Comparison of ENCODE assay signal across 1 cellular context in genomic region chr6:108589244-108589730, GRCh38.
TF ChIP-seq lines count a peak whose summit lies in the region.

No MANE protein-coding gene starts in this region.

TF ChIP-seq in HEK293, 187 proteins besides CTCF, POLR2A, EP300 and RAD21 (continued from another document and continues in another):
- no peak for TF ChIP-seq ZNF518A (tag by site-specific recombination; conservative IDR thresholded peaks at IDR 0.05; ENCODE audit: low read depth)
- TF ChIP-seq EGR2 (tag by site-specific recombination; IDR thresholded peaks at IDR 0.05; ENCODE audit: low read depth), result no peak
- TF ChIP-seq ZNF426 (tag by site-specific recombination; IDR thresholded peaks at IDR 0.05), result no peak
- no peak for TF ChIP-seq ZNF707 (tag by site-specific recombination; IDR thresholded peaks at IDR 0.05)
- no peak for TF ChIP-seq MEIS1 (CRISPR knock-in tag; IDR thresholded peaks at IDR 0.05; ENCODE audit: borderline replicate concordance)
- peak; percentile 31; the same call in 1 of the 2 replicates for TF ChIP-seq ZNF341 (tag by site-specific recombination; IDR thresholded peaks at IDR 0.05; ENCODE audit: low read depth)
- TF ChIP-seq REPIN1 (tag by site-specific recombination; IDR thresholded peaks at IDR 0.05; ENCODE audit: low read depth), result no peak
- TF ChIP-seq ZNF776 (tag by site-specific recombination; IDR thresholded peaks at IDR 0.05; ENCODE audit: borderline replicate concordance), result no peak
- TF ChIP-seq IKZF3 (tag by site-specific recombination; IDR thresholded peaks at IDR 0.05), result no peak
- TF ChIP-seq ZNF704 (tag by site-specific recombination; IDR thresholded peaks at IDR 0.05), result no peak
- TF ChIP-seq BCL6B (tag by site-specific recombination; IDR thresholded peaks at IDR 0.05), result peak; percentile 91
- no peak for TF ChIP-seq ZNF529 (tag by site-specific recombination; IDR thresholded peaks at IDR 0.05; ENCODE audit: insufficient replicate concordance)
- peak; percentile 89 for TF ChIP-seq ZBTB44 (tag by site-specific recombination; IDR thresholded peaks at IDR 0.05)
- no peak for TF ChIP-seq ATF2 (tag by site-specific recombination; IDR thresholded peaks at IDR 0.05; ENCODE audit: low read depth)
- no peak for TF ChIP-seq ZBTB1 (tag by site-specific recombination; IDR thresholded peaks at IDR 0.05)
- TF ChIP-seq ZNF660 (tag by site-specific recombination; IDR thresholded peaks at IDR 0.05), result no peak
- TF ChIP-seq MZF1 (tag by site-specific recombination; IDR thresholded peaks at IDR 0.05; ENCODE audit: borderline replicate concordance), result peak; percentile 14; the same call in 1 of the 2 replicates
- no peak for TF ChIP-seq ZNF580 (tag by site-specific recombination; IDR thresholded peaks at IDR 0.05)
- TF ChIP-seq ZNF585B (tag by site-specific recombination; IDR thresholded peaks at IDR 0.05), result no peak
- TF ChIP-seq ZNF302 (tag by site-specific recombination; IDR thresholded peaks at IDR 0.05; ENCODE audit: low read depth), result no peak
- TF ChIP-seq ZNF398 (tag by site-specific recombination; IDR thresholded peaks at IDR 0.05), result no peak
- TF ChIP-seq KLF9 (tag by site-specific recombination; IDR thresholded peaks at IDR 0.05; ENCODE audit: low read depth), result no peak
- TF ChIP-seq ZNF560 (tag by site-specific recombination; IDR thresholded peaks at IDR 0.05; ENCODE audit: borderline replicate concordance), result no peak
- TF ChIP-seq SP2 (tag by site-specific recombination; IDR thresholded peaks at IDR 0.05), result peak; percentile 24; the same call in 1 of the 2 replicates
- TF ChIP-seq MYNN (tag by site-specific recombination; IDR thresholded peaks at IDR 0.05; ENCODE audit: borderline replicate concordance), result no peak
- TF ChIP-seq ZNF629 (tag by site-specific recombination; IDR thresholded peaks at IDR 0.05), result no peak
- TF ChIP-seq TRIM28 (IDR thresholded peaks at IDR 0.05; ENCODE audit: borderline replicate concordance, low read length), result no peak
- no peak for TF ChIP-seq ZNF335 (tag by site-specific recombination; conservative IDR thresholded peaks at IDR 0.05)
- no peak for TF ChIP-seq PRDM10 (tag by site-specific recombination; IDR thresholded peaks at IDR 0.05)
- no peak for TF ChIP-seq KLF16 (tag by site-specific recombination; IDR thresholded peaks at IDR 0.05)
- no peak for TF ChIP-seq ZNF561 (tag by site-specific recombination; IDR thresholded peaks at IDR 0.05; ENCODE audit: borderline replicate concordance)
- 0 out of 2 replicates have a peak, but pooled peaks have one; percentile 29 for TF ChIP-seq SP3 (tag by site-specific recombination; IDR thresholded peaks at IDR 0.05)
- TF ChIP-seq ZNF677 (tag by site-specific recombination; IDR thresholded peaks at IDR 0.05), result no peak
- TF ChIP-seq ZNF530 (tag by site-specific recombination; IDR thresholded peaks at IDR 0.05; ENCODE audit: low read depth), result no peak
- TF ChIP-seq ZNF175 (tag by site-specific recombination; IDR thresholded peaks at IDR 0.05), result no peak
- no peak for TF ChIP-seq ZBTB49 (tag by site-specific recombination; IDR thresholded peaks at IDR 0.05; ENCODE audit: low read depth)
- no peak for TF ChIP-seq ZNF155 (tag by site-specific recombination; IDR thresholded peaks at IDR 0.05)
- TF ChIP-seq ZFP3 (tag by site-specific recombination; IDR thresholded peaks at IDR 0.05; ENCODE audit: low read depth), result no peak
- TF ChIP-seq ZBTB20 (tag by site-specific recombination; IDR thresholded peaks at IDR 0.05), result no peak
- no peak for TF ChIP-seq ZSCAN4 (tag by site-specific recombination; IDR thresholded peaks at IDR 0.05)
